Comparison of ENCODE assay signal across 1 cellular context in the genomic region with DNA sequence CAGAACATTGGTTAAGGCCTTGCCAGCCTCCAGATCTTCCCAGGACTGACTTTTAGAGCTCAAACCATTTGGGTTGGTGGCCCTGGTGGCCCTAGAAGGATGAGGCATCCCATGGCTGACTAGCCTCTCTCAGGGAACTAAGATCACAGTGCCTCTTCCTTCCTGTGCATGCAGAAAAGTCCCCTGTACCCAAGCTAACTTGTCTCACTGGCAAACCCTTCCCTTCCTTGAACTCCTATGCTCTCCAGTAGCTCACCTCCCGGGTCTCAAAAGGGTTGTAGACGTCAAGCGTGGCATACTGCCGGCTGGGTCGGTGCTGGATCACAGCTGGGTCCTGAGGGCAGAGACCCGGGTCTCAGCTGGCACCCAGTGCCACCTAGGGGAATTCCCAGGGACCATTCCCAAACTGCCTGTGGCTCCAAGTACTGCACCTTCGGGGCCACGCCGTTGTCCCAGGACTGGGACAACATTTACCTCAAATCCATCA.
TF ChIP-seq lines count a peak whose summit lies in the region.

No MANE protein-coding gene starts in this region.

TF ChIP-seq in HCT116, 20 proteins besides CTCF, POLR2A, EP300 and RAD21 (continued from another document):
- TF ChIP-seq REST (IDR thresholded peaks at IDR 0.05; ENCODE audit: low read depth): no peak
- no peak for TF ChIP-seq POLR2AphosphoS5 (IDR thresholded peaks at IDR 0.05; ENCODE audit: low read depth, low read length)
- TF ChIP-seq ZNF274 (IDR thresholded peaks at IDR 0.05; ENCODE audit: low read depth, low read length): no peak
- no peak for TF ChIP-seq CBX3 (IDR thresholded peaks at IDR 0.05; ENCODE audit: low read depth)
- no peak for TF ChIP-seq SIN3A (IDR thresholded peaks at IDR 0.05; ENCODE audit: low read depth)
- TF ChIP-seq SRF (IDR thresholded peaks at IDR 0.05; ENCODE audit: low read depth): no peak
- TF ChIP-seq TCF7L2 (IDR thresholded peaks at IDR 0.05; ENCODE audit: borderline replicate concordance, extremely low read depth, insufficient read depth, insufficient read length): no peak
- TF ChIP-seq ZBTB33 (IDR thresholded peaks at IDR 0.05; ENCODE audit: extremely low read depth, insufficient replicate concordance, low read length): no peak
- TF ChIP-seq ELF1 (IDR thresholded peaks at IDR 0.05; ENCODE audit: borderline replicate concordance, low read depth): no peak
